In the genomic region with DNA sequence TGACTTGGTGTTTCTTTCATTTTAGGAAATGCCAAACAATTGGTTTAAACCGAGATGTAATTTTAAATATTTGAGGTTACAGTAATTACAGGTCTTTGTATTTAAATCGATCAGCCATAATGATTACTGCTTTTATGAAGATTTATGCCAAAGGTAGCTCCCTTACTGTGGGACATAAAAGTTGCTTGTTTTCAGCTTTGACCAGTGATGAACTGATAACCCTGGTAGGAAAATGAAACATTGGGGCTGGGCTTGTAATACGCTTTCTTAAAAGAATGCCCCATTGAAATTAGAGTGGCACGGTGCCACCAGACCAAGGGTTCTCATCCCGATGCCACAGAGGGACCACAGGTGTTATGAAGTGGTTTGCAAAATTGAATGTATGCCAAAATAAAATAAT, we compare ENCODE assay signal across 1 cellular context.
TF ChIP-seq lines count a peak whose summit lies in the region.

No MANE protein-coding gene starts in this region.

TF ChIP-seq in liver, 16 proteins besides CTCF, POLR2A, EP300 and RAD21 (continued from another document):
- TF ChIP-seq, protein P1, sequence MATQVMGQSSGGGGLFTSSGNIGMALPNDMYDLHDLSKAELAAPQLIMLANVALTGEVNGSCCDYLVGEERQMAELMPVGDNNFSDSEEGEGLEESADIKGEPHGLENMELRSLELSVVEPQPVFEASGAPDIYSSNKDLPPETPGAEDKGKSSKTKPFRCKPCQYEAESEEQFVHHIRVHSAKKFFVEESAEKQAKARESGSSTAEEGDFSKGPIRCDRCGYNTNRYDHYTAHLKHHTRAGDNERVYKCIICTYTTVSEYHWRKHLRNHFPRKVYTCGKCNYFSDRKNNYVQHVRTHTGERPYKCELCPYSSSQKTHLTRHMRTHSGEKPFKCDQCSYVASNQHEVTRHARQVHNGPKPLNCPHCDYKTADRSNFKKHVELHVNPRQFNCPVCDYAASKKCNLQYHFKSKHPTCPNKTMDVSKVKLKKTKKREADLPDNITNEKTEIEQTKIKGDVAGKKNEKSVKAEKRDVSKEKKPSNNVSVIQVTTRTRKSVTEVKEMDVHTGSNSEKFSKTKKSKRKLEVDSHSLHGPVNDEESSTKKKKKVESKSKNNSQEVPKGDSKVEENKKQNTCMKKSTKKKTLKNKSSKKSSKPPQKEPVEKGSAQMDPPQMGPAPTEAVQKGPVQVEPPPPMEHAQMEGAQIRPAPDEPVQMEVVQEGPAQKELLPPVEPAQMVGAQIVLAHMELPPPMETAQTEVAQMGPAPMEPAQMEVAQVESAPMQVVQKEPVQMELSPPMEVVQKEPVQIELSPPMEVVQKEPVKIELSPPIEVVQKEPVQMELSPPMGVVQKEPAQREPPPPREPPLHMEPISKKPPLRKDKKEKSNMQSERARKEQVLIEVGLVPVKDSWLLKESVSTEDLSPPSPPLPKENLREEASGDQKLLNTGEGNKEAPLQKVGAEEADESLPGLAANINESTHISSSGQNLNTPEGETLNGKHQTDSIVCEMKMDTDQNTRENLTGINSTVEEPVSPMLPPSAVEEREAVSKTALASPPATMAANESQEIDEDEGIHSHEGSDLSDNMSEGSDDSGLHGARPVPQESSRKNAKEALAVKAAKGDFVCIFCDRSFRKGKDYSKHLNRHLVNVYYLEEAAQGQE (IDR thresholded peaks at IDR 0.05) = no peak
- TF ChIP-seq GABPA (IDR thresholded peaks at IDR 0.05 in 1 of 2, conservative IDR thresholded peaks at IDR 0.05 in 1 of 2) (no peak), HNF4G (IDR thresholded peaks at IDR 0.05) (no peak), YY1 (IDR thresholded peaks at IDR 0.05) (no peak), TAF1 (conservative IDR thresholded peaks at IDR 0.05) (no peak), SP1 (IDR thresholded peaks at IDR 0.05) (no peak), RXRA (IDR thresholded peaks at IDR 0.05) (no peak), HNF4A (conservative IDR thresholded peaks at IDR 0.05) (no peak), EGR1 (IDR thresholded peaks at IDR 0.05; ENCODE audit: low read depth in 2 of 2) (no peak)
- TF ChIP-seq, protein P2, sequence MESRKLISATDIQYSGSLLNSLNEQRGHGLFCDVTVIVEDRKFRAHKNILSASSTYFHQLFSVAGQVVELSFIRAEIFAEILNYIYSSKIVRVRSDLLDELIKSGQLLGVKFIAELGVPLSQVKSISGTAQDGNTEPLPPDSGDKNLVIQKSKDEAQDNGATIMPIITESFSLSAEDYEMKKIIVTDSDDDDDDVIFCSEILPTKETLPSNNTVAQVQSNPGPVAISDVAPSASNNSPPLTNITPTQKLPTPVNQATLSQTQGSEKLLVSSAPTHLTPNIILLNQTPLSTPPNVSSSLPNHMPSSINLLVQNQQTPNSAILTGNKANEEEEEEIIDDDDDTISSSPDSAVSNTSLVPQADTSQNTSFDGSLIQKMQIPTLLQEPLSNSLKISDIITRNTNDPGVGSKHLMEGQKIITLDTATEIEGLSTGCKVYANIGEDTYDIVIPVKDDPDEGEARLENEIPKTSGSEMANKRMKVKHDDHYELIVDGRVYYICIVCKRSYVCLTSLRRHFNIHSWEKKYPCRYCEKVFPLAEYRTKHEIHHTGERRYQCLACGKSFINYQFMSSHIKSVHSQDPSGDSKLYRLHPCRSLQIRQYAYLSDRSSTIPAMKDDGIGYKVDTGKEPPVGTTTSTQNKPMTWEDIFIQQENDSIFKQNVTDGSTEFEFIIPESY (IDR thresholded peaks at IDR 0.05) = no peak
